Comparison of ENCODE assay signal across 14 cellular contexts in genomic region chr17:35052780-35053179, GRCh38. TPM values are rescaled to one million over a fixed set of nuclear protein-coding genes. Genes with fewer than 3 reads are reported as not detected.
A peak's percentile ranks its signal among the peaks of the same experiment; 100 is the strongest.
DNase-seq lines count a peak whose midpoint lies in the region; TF ChIP-seq lines count a peak whose summit lies in the region.
"Had no signal": no experiment of that assay in that cellular context is flagged by ENCODE, and none has a peak within 500 bp of the region (broad histone marks: within the 10 kb centered on the region; RNA-seq: fewer than 3 reads in every experiment).

No MANE protein-coding gene starts in this region.

- H3K27me3 ChIP-seq in hepatocyte (no peaks in the 10 kb centered on the region), stomach (no peaks in the 10 kb centered on the region)

- POLR2A ChIA-PET in activated CD4-positive, alpha-beta T cell treated with anti-CD3 and anti-CD28 coated beads, Interleukin-2, amount 10 ng/mL, durations not matched to agents 7 days and 5 days (lab: Charles Lee), result no interaction called here
- POLR2A ChIA-PET in activated CD4-positive, alpha-beta memory T cell treated with anti-CD3 and anti-CD28 coated beads, Interleukin-2, amount 10 ng/mL, durations not matched to agents 7 days and 5 days (lab: Charles Lee), result interaction anchor here (1.2 to 10.7 kb wide), 5 partner anchors 12 to 72 kb away, joined by 4 to 126 read pairs (median 9); partner anchors contain the start of gene RFFL

- H3K36me3 ChIP-seq in hepatocyte (replicated peaks; ENCODE audit: insufficient read depth, low read depth) (no peaks in the 10 kb centered on the region), stomach (no peaks in the 10 kb centered on the region)

- intact Hi-C loops in stomach (cut with DNase I; ENCODE audit: low total_unique reads) (no loop called here), posterior cingulate gyrus (cut with DNase I) (no loop called here)

- no peak overlapping the region for H3K4me3 Mint-ChIP-seq in activated CD4-positive, alpha-beta T cell treated with anti-CD3 and anti-CD28 coated beads, Interleukin-2, amount 10 ng/mL, durations not matched to agents 7 days and 5 days
- H3K4me3 Mint-ChIP-seq in activated CD4-positive, alpha-beta memory T cell treated with anti-CD3 and anti-CD28 coated beads, Interleukin-2, amount 10 ng/mL, durations not matched to agents 7 days and 5 days, result no peak overlapping the region
- H3K4me3 Mint-ChIP-seq: neural crest cell had no signal

- no peak for DNase-seq in activated CD4-positive, alpha-beta T cell treated with anti-CD3 and anti-CD28 coated beads, Interleukin-2, amount 10 ng/mL, durations not matched to agents 7 days and 5 days
- DNase-seq in activated CD4-positive, alpha-beta T cell treated with anti-CD3 and anti-CD28 coated beads for 4 hours, result no peak
- no peak for DNase-seq in activated CD4-positive, alpha-beta memory T cell treated with anti-CD3 and anti-CD28 coated beads, Interleukin-2, amount 10 ng/mL, durations not matched to agents 7 days and 5 days
- DNase-seq in hepatocyte (ENCODE audit: low spot score), result no peak
- DNase-seq in stomach, result no peak
- DNase-seq in activated effector memory CD4-positive, alpha-beta T cell treated with anti-CD3 and anti-CD28 coated beads, Interleukin-2, amount 50 U/mL, for 16 hours, result no peak
- DNase-seq in D341Med (ENCODE audit: low spot score), result no peak
- no peak for DNase-seq in posterior cingulate gyrus
- DNase-seq: activated CD4-positive, alpha-beta T cell treated with anti-CD3 and anti-CD28 coated beads for 48 hours; effector CD8-positive, alpha-beta T cell; left colon; NCI-H1694; NCI-H748 treated with DMSO at 0.1 percent for 48 hours had no signal

- peaks cover 10% of the 10 kb centered on the region for H4K20me1 ChIP-seq in hepatocyte (ENCODE audit: insufficient read depth, poor library complexity, severe bottlenecking)

- no peak for TF ChIP-seq EP300 in stomach (IDR thresholded peaks at IDR 0.05)

- peaks cover 75% of the 10 kb centered on the region for H3K79me2 ChIP-seq in hepatocyte

- no peak for TF ChIP-seq POLR2A in stomach (IDR thresholded peaks at IDR 0.05)

- peak overlapping the region; percentile 80 for H3K27ac ChIP-seq in hepatocyte
- peak overlapping the region in 3 of 5 donors; percentile 57 to 79 (median 62) for H3K27ac ChIP-seq in stomach

- H3K9me3 ChIP-seq in hepatocyte (ENCODE audit: low read depth) (no peaks in the 10 kb centered on the region), stomach (no peaks in the 10 kb centered on the region)

- no peaks in the 10 kb centered on the region for H3K9me3 Mint-ChIP-seq in activated CD4-positive, alpha-beta T cell treated with anti-CD3 and anti-CD28 coated beads, Interleukin-2, amount 10 ng/mL, durations not matched to agents 7 days and 5 days
- no peaks in the 10 kb centered on the region for H3K9me3 Mint-ChIP-seq in activated CD4-positive, alpha-beta memory T cell treated with anti-CD3 and anti-CD28 coated beads, Interleukin-2, amount 10 ng/mL, durations not matched to agents 7 days and 5 days
- H3K9me3 Mint-ChIP-seq: neural crest cell had no signal

- no peak for TF ChIP-seq CTCF in hepatocyte (IDR thresholded peaks at IDR 0.05; ENCODE audit: poor library complexity)
- no peak for TF ChIP-seq CTCF in stomach (IDR thresholded peaks at IDR 0.05)

- H3K4me1 Mint-ChIP-seq in activated CD4-positive, alpha-beta T cell treated with anti-CD3 and anti-CD28 coated beads, Interleukin-2, amount 10 ng/mL, durations not matched to agents 7 days and 5 days, result peaks cover 65% of the 10 kb centered on the region
- peaks cover 60% of the 10 kb centered on the region for H3K4me1 Mint-ChIP-seq in activated CD4-positive, alpha-beta memory T cell treated with anti-CD3 and anti-CD28 coated beads, Interleukin-2, amount 10 ng/mL, durations not matched to agents 7 days and 5 days

- no peaks in the 10 kb centered on the region for H3K9me2 ChIP-seq in hepatocyte (replicated peaks; ENCODE audit: insufficient read depth)

- H2AFZ ChIP-seq in hepatocyte, result no peak overlapping the region

- CTCF ChIA-PET in activated CD4-positive, alpha-beta T cell treated with anti-CD3 and anti-CD28 coated beads, Interleukin-2, amount 10 ng/mL, durations not matched to agents 7 days and 5 days (lab: Charles Lee), result interaction anchor here (1.1 to 2.2 kb wide), 5 partner anchors 11 to 44 kb away, joined by 3 to 15 read pairs (median 4); partner anchors contain the start of gene RFFL
- CTCF ChIA-PET in activated CD4-positive, alpha-beta memory T cell treated with anti-CD3 and anti-CD28 coated beads, Interleukin-2, amount 10 ng/mL, durations not matched to agents 7 days and 5 days (lab: Charles Lee), result interaction anchor here (1.4 to 2.5 kb wide), 2 partner anchors 10 to 30 kb away, joined by 3 to 12 read pairs; partner anchors contain the start of gene RFFL

- no peak overlapping the region for H3K4me3 ChIP-seq in hepatocyte
- H3K4me3 ChIP-seq in stomach, result no peak overlapping the region

- no peaks in the 10 kb centered on the region for H3K27me3 Mint-ChIP-seq in activated CD4-positive, alpha-beta T cell treated with anti-CD3 and anti-CD28 coated beads, Interleukin-2, amount 10 ng/mL, durations not matched to agents 7 days and 5 days
- H3K27me3 Mint-ChIP-seq in activated CD4-positive, alpha-beta memory T cell treated with anti-CD3 and anti-CD28 coated beads, Interleukin-2, amount 10 ng/mL, durations not matched to agents 7 days and 5 days, result no peaks in the 10 kb centered on the region

- peaks cover 44% of the 10 kb centered on the region for H3K36me3 Mint-ChIP-seq in activated CD4-positive, alpha-beta T cell treated with anti-CD3 and anti-CD28 coated beads, Interleukin-2, amount 10 ng/mL, durations not matched to agents 7 days and 5 days (ENCODE audit: low read depth)
- peaks cover 37% of the 10 kb centered on the region for H3K36me3 Mint-ChIP-seq in activated CD4-positive, alpha-beta memory T cell treated with anti-CD3 and anti-CD28 coated beads, Interleukin-2, amount 10 ng/mL, durations not matched to agents 7 days and 5 days (ENCODE audit: low read depth)

- H3K4me2 ChIP-seq in hepatocyte, result peak overlapping the region; percentile 70

- peak overlapping the region; percentile 93 for H3K27ac Mint-ChIP-seq in activated CD4-positive, alpha-beta T cell treated with anti-CD3 and anti-CD28 coated beads, Interleukin-2, amount 10 ng/mL, durations not matched to agents 7 days and 5 days
- H3K27ac Mint-ChIP-seq in activated CD4-positive, alpha-beta memory T cell treated with anti-CD3 and anti-CD28 coated beads, Interleukin-2, amount 10 ng/mL, durations not matched to agents 7 days and 5 days, result peak overlapping the region; percentile 88

- H3K4me1 ChIP-seq in hepatocyte (ENCODE audit: insufficient read depth), result peaks cover 24% of the 10 kb centered on the region
- H3K4me1 ChIP-seq in stomach, result peaks cover 18 to 55% (median 39%) of the 10 kb centered on the region in 4 donors

RNA-seq across cellular contexts. Expression of gene RFFL, which starts 10.7 kb away (rescaled TPM):
- 10 to 100 TPM; 36.0 to 40.1 TPM for total RNA-seq in activated CD4-positive, alpha-beta T cell treated with anti-CD3 and anti-CD28 coated beads, Interleukin-2, amount 10 ng/mL, durations not matched to agents 7 days and 5 days
- 10 to 100 TPM; 47.3 to 53.9 TPM for total RNA-seq in activated CD4-positive, alpha-beta memory T cell treated with anti-CD3 and anti-CD28 coated beads, Interleukin-2, amount 10 ng/mL, durations not matched to agents 7 days and 5 days
- total RNA-seq in hepatocyte, result 22.7 and 22.9 TPM in 2 replicates
- polyA plus RNA-seq in hepatocyte, result 12.9 and 14.0 TPM in 2 replicates
- 10 to 100 TPM; 10.7 to 31.0 (median 20.4) TPM for total RNA-seq in stomach
- polyA plus RNA-seq in stomach, result 10 to 100 TPM in 1 of 3 donors, 1 to 10 TPM in 2; 6.2 to 14.5 (median 7.2) TPM
